In the genomic region with DNA sequence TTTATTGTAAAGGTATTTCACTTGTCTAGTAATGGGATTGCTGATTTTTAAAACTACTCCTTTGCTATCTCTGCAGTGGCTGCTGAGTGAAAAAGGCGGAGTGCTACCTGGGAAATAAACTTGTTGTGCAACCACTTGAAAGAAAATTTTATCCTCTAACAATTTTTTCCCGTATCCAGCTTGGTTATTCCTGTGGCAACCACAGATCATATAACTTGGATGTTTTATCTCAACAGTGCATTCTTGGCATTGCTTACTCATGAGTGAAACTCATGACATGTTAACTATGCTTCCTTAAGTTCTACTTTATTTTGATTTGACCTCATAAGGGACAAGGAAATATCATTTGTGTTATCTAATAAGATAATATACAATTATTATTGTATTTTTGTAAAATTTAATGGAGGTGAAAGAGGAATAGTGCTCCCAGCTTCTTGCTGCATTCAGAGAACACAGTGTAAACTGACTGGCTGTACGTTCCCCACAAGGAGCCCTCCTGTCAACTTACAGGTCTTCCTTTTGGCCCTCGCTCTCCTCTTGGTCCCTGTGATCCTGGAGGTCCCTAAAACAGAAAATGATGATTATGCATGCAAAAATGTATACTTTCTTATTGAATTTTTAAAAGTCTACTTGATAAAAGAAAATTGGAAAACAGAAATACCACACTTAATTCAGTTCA, we compare ENCODE assay signal across 14 cellular contexts.
DNase-seq lines count a peak whose midpoint lies in the region; ATAC-seq and TF ChIP-seq lines count a peak whose summit lies in the region.
"Had no signal": no experiment of that assay in that cellular context is flagged by ENCODE, and none has a peak within 500 bp of the region (broad histone marks: within the 10 kb centered on the region; RNA-seq: fewer than 3 reads in every experiment).

No MANE protein-coding gene starts in this region.

- H2BK120ac ChIP-seq in IMR-90 (ENCODE audit: low read depth, low read length) = peak overlapping the region; percentile 96

- intact Hi-C loops in IMR-90 (cut with micrococcal nuclease) (no loop called here), sciatic nerve (cut with DNase I) (no loop called here)

- H3K18ac ChIP-seq in IMR-90 (ENCODE audit: low read depth, low read length) = peak overlapping the region; percentile 98

- no peaks in the 10 kb centered on the region for H3K9me3 ChIP-seq in IMR-90 (ENCODE audit: control insufficient read depth, insufficient read depth, low read length)
- H3K9me3 ChIP-seq: spleen had no signal

- H4K20me1 ChIP-seq in IMR-90 (ENCODE audit: insufficient read depth, low read length) = no peaks in the 10 kb centered on the region

- POLR2A ChIA-PET in IMR-90 (lab: Charles Lee; ENCODE audit: unreplicated experiment) = interaction anchor here (0.5 kb wide), 1 partner anchor 240 kb away, joined by 9 read pairs; no protein-coding TSS in a partner anchor

- peaks cover 10% of the 10 kb centered on the region for H3K4me1 ChIP-seq in IMR-90 (ENCODE audit: control insufficient read depth, insufficient read depth, low read length)
- H3K4me1 ChIP-seq: spleen had no signal

- H3K9me1 ChIP-seq in IMR-90 (ENCODE audit: insufficient read depth, low read length) = peaks cover 5% of the 10 kb centered on the region

- peak overlapping the region; percentile 79 for H3K4me2 ChIP-seq in IMR-90 (ENCODE audit: low read depth, low read length)

- H2AK5ac ChIP-seq in IMR-90 (ENCODE audit: low read depth, low read length) = peak overlapping the region; percentile 73; the same call in 1 of the 2 replicates

- peak overlapping the region; percentile 87 for H4K91ac ChIP-seq in IMR-90 (ENCODE audit: insufficient read depth, low read depth, low read length)

- peak overlapping the region; percentile 97 for H3K27ac Mint-ChIP-seq in mesothelial cell of epicardium
- H3K27ac Mint-ChIP-seq: activated naive CD8-positive, alpha-beta T cell treated with anti-CD3 and anti-CD28 coated beads for 36 hours; CD4-positive, alpha-beta T cell had no signal

- peak overlapping the region; percentile 98 for H4K5ac ChIP-seq in IMR-90 (ENCODE audit: low read depth, low read length)

- no peak overlapping the region for H2AK9ac ChIP-seq in IMR-90 (replicated peaks; ENCODE audit: low read depth, low read length, poor library complexity)

- no TSS peak for BruUV-seq in IMR-90 (replicated peaks; lab: Mats Ljungman, UMichigan)

- H2BK20ac ChIP-seq in IMR-90 (ENCODE audit: low read depth, low read length) = peak overlapping the region; percentile 90

- peaks cover 33% of the 10 kb centered on the region for H3K36me3 ChIP-seq in IMR-90 (ENCODE audit: control insufficient read depth, insufficient read depth, low read length)
- H3K36me3 ChIP-seq: spleen had no signal

- H3K79me1 ChIP-seq in IMR-90 (ENCODE audit: low read depth in 1 of 2, low read length in 2 of 2) = peaks cover 27 to 40% of the 10 kb centered on the region in 2 experiments

- peak overlapping the region; percentile 82; the same call in 2 of the 3 replicates for H2BK15ac ChIP-seq in IMR-90 (ENCODE audit: low read depth, low read length)

- no peak overlapping the region for H3K4me3 Mint-ChIP-seq in mesothelial cell of epicardium
- H3K4me3 Mint-ChIP-seq: activated naive CD8-positive, alpha-beta T cell treated with anti-CD3 and anti-CD28 coated beads for 36 hours; CD4-positive, alpha-beta T cell had no signal

- peak; percentile 82 for ATAC-seq in IMR-90 (ENCODE audit: low read depth)
- ATAC-seq in sciatic nerve = no peak
- no peak for ATAC-seq in HG02970 (IDR thresholded peaks at IDR 0.05; ENCODE audit: low FRiP score, unreplicated experiment)
- ATAC-seq: esophagus mucosa had no signal

- H3K9ac ChIP-seq in IMR-90 (ENCODE audit: low read depth, low read length) = 0 out of 2 replicates have a peak overlapping the region, but pooled peaks have one; percentile 58

- H3K36me3 Mint-ChIP-seq in mesothelial cell of epicardium = peaks cover 14% of the 10 kb centered on the region
- H3K36me3 Mint-ChIP-seq: activated naive CD8-positive, alpha-beta T cell treated with anti-CD3 and anti-CD28 coated beads for 36 hours had no signal

- H3K4ac ChIP-seq in IMR-90 (ENCODE audit: low read depth, low read length) = peak overlapping the region; percentile 85

- dilution Hi-C loops in IMR-90 (cut with HindIII; ENCODE audit: low sequenced_read_pairs, unreplicated experiment) = no loop called here

- peak overlapping the region; percentile 99 for H2BK5ac ChIP-seq in IMR-90 (ENCODE audit: low read depth, low read length, poor library complexity, severe bottlenecking)

- H3K27ac ChIP-seq in IMR-90 (ENCODE audit: insufficient read depth, low read length) = peak overlapping the region; percentile 99
- no peak overlapping the region for H3K27ac ChIP-seq in substantia nigra (ENCODE audit: low read depth, low read length, poor library complexity, severe bottlenecking)
- H3K27ac ChIP-seq: spleen had no signal

- H3K9me3 Mint-ChIP-seq in mesothelial cell of epicardium = no peaks in the 10 kb centered on the region
- H3K9me3 Mint-ChIP-seq: activated naive CD8-positive, alpha-beta T cell treated with anti-CD3 and anti-CD28 coated beads for 36 hours; CD4-positive, alpha-beta T cell had no signal

- no peak overlapping the region for H3K4me3 ChIP-seq in IMR-90 (ENCODE audit: insufficient read depth, low read depth, low read length)
- no peak overlapping the region for H3K4me3 ChIP-seq in cardiac fibroblast (replicated peaks in 1 of 2; ENCODE audit: low read depth in 2 of 2, low read length in 2 of 2)
- H3K4me3 ChIP-seq: spleen had no signal

- DNase-seq in AG08396 (ENCODE audit: low spot score) (peak; percentile 19), IMR-90 (peak; percentile 95), cardiac fibroblast (ENCODE audit: low read depth in 2 of 2) (peak; percentile 90 to 92), mesothelial cell of epicardium (ENCODE audit: low spot score in 2 of 2, unreplicated experiment in 2 of 2) (no peak), substantia nigra (lab: John Stamatoyannopoulos, UW) (no peak), iPS-NIHi7 (ENCODE audit: extremely low spot score) (no peak), sciatic nerve (ENCODE audit: low spot score) (no peak)
- DNase-seq: activated naive CD8-positive, alpha-beta T cell treated with anti-CD3 and anti-CD28 coated beads for 36 hours; CD4-positive, alpha-beta T cell; midbrain; NCI-H446 treated with DMSO at 0.1 percent for 48 hours; spleen had no signal

- H3K56ac ChIP-seq in IMR-90 (ENCODE audit: extremely low read depth, insufficient read depth, low read length) = peak overlapping the region; percentile 55; the same call in 1 of the 2 replicates

- no CpG with 5 or more reads among the region's 4 CpGs for WGBS in IMR-90 (ENCODE audit: extremely low coverage in 2 of 2, insufficient read length in 1 of 2), 2 experiments

- H3K14ac ChIP-seq in IMR-90 (replicated peaks; ENCODE audit: low read depth, low read length) = peak overlapping the region; percentile 69; the same call in 1 of the 2 replicates

- H3K27me3 ChIP-seq in IMR-90 (ENCODE audit: control insufficient read depth, insufficient read depth, low read length) = no peaks in the 10 kb centered on the region
- H3K27me3 ChIP-seq: spleen had no signal

- H3K4me1 Mint-ChIP-seq in mesothelial cell of epicardium = peaks cover 35% of the 10 kb centered on the region

- no peak overlapping the region for H2AFZ ChIP-seq in IMR-90 (replicated peaks; ENCODE audit: low read length, poor library complexity)

- CTCF ChIA-PET in IMR-90 (lab: Yijun Ruan, JAX) = interaction anchor here (0.8 to 1.0 kb wide), 4 partner anchors 20 to 573 kb away, joined by 3 read pairs; no protein-coding TSS in a partner anchor

- no peak for TF ChIP-seq CTCF in IMR-90 (conservative IDR thresholded peaks at IDR 0.05; ENCODE audit: low read depth, low read length)
- no peak for TF ChIP-seq CTCF in cardiac fibroblast (IDR thresholded peaks at IDR 0.05; ENCODE audit: low read depth, low read length)
- no peak for TF ChIP-seq CTCF in mesothelial cell of epicardium (IDR thresholded peaks at IDR 0.05; ENCODE audit: unreplicated experiment)

- TF ChIP-seq POLR2A in IMR-90 (IDR thresholded peaks at IDR 0.05; ENCODE audit: low read depth, low read length) = no peak

- H3K27me3 Mint-ChIP-seq in mesothelial cell of epicardium (ENCODE audit: low read depth) = no peaks in the 10 kb centered on the region
- H3K27me3 Mint-ChIP-seq: activated naive CD8-positive, alpha-beta T cell treated with anti-CD3 and anti-CD28 coated beads for 36 hours; CD4-positive, alpha-beta T cell had no signal

- H4K8ac ChIP-seq in IMR-90 (ENCODE audit: low read depth in 2 of 2, low read length in 2 of 2) = peak overlapping the region; percentile 29 to 76

- H3K23ac ChIP-seq in IMR-90 (ENCODE audit: low read depth, low read length) = peak overlapping the region; percentile 47

- in situ Hi-C loops in IMR-90 (cut with MboI; ENCODE audit: low sequenced_read_pairs) = loop anchor here (10.0 kb wide), 1 partner anchor 318 kb away; no protein-coding TSS in a partner anchor

- TF ChIP-seq RAD21 in IMR-90 (IDR thresholded peaks at IDR 0.05; ENCODE audit: low read length) = no peak

TF ChIP-seq in IMR-90, 13 proteins besides CTCF, POLR2A, EP300 and RAD21:
- TF ChIP-seq MAZ (IDR thresholded peaks at IDR 0.05; ENCODE audit: borderline replicate concordance, low read depth, low read length) (no peak), CEBPB (IDR thresholded peaks at IDR 0.05; ENCODE audit: low read depth, low read length) (peak; percentile 91), MAFK (IDR thresholded peaks at IDR 0.05; ENCODE audit: low read depth, low read length) (no peak), FOS (IDR thresholded peaks at IDR 0.05; ENCODE audit: low read depth, low read length) (no peak)

Comparison
In these comparisons a context has a peak if more than half of its experiments do, and no peak if none do; other contexts are left out.
1. DNase-seq: peak in AG08396 (single experiment), IMR-90 (single experiment) and cardiac fibroblast (2 of 2); none in mesothelial cell of epicardium (0 of 2), substantia nigra (0 of 49), iPS-NIHi7 (single experiment) and sciatic nerve (single experiment).